ENCODE assay signal across 23 cellular contexts in genomic region chr22:27543460-27543859, GRCh38.
DNase-seq lines count a peak whose midpoint lies in the region; ATAC-seq, FAIRE-seq and TF ChIP-seq lines count a peak whose summit lies in the region.
"Had no signal": no experiment of that assay in that cellular context is flagged by ENCODE, and none has a peak within 500 bp of the region (broad histone marks: within the 10 kb centered on the region; RNA-seq: fewer than 3 reads in every experiment).

No MANE protein-coding gene starts in this region.

- TF ChIP-seq POLR2A in HepG2 (IDR thresholded peaks at IDR 0.05; ENCODE audit: insufficient read depth in 1 of 2, low read depth in 2 of 2, low read length in 2 of 2) (no peak), right lobe of liver (IDR thresholded peaks at IDR 0.05) (no peak)

- no peak for ATAC-seq in HepG2
- no peak for ATAC-seq in right lobe of liver
- ATAC-seq in GM18517 (IDR thresholded peaks at IDR 0.05; ENCODE audit: unreplicated experiment): no peak
- ATAC-seq: A549; CD8-positive, alpha-beta T cell; HCT116 had no signal

- H3K79me2 ChIP-seq in HepG2 (ENCODE audit: insufficient read depth, low read length): no peaks in the 10 kb centered on the region

- H3K4me1 ChIP-seq in HepG2 (ENCODE audit: insufficient read depth, low read length) (no peaks in the 10 kb centered on the region), right lobe of liver (no peaks in the 10 kb centered on the region)
- H3K4me1 ChIP-seq: A549, BE2C, Caco-2 had no signal

- CTCF ChIA-PET in HepG2 (lab: Yijun Ruan, JAX; ENCODE audit: low intra/inter-chr PET ratio, low total read pairs): no interaction called here
- CTCF ChIA-PET in HEK293T (lab: Yijun Ruan, JAX): no interaction called here
- CTCF ChIA-PET in activated naive CD4-positive, alpha-beta T cell treated with anti-CD3 and anti-CD28 coated beads, Interleukin-2, amount 10 ng/mL, durations not matched to agents 7 days and 5 days (lab: Charles Lee): no interaction called here

- intact Hi-C loops in HepG2 (cut with micrococcal nuclease; ENCODE audit: unreplicated experiment) (no loop called here), right lobe of liver (cut with DNase I) (no loop called here)

- H3K36me3 ChIP-seq in HepG2 (replicated peaks in 1 of 2; ENCODE audit: control insufficient read depth in 1 of 2, insufficient read depth in 2 of 2, low read length in 2 of 2) (no peaks in the 10 kb centered on the region), right lobe of liver (no peaks in the 10 kb centered on the region)
- H3K36me3 ChIP-seq: BE2C had no signal

- H3K9me3 ChIP-seq in HepG2 (ENCODE audit: low read length) (no peaks in the 10 kb centered on the region), right lobe of liver (no peaks in the 10 kb centered on the region)
- H3K9me3 ChIP-seq: A549, BE2C, Caco-2 had no signal

- H3K4me3 Mint-ChIP-seq in brain (no peak overlapping the region), HFFc6 (no peak overlapping the region)
- H3K4me3 Mint-ChIP-seq in activated naive CD4-positive, alpha-beta T cell treated with anti-CD3 and anti-CD28 coated beads, Interleukin-2, amount 10 ng/mL, durations not matched to agents 7 days and 5 days: no peak overlapping the region
- H3K4me3 Mint-ChIP-seq: CD4-positive, CD25-positive, alpha-beta regulatory T cell; CD8-positive, alpha-beta T cell; H9 had no signal

- H3K9me3 Mint-ChIP-seq in brain: no peaks in the 10 kb centered on the region
- no peaks in the 10 kb centered on the region for H3K9me3 Mint-ChIP-seq in activated naive CD4-positive, alpha-beta T cell treated with anti-CD3 and anti-CD28 coated beads, Interleukin-2, amount 10 ng/mL, durations not matched to agents 7 days and 5 days
- no peaks in the 10 kb centered on the region for H3K9me3 Mint-ChIP-seq in HFFc6
- H3K9me3 Mint-ChIP-seq: CD8-positive, alpha-beta T cell; H9 had no signal

- in situ Hi-C loops in HepG2 (cut with HindIII; ENCODE audit: extremely low pct_ligation_motif_present, low pct_unique_long_range_greater_than_20kb): no loop called here

- no peak for FAIRE-seq in HepG2 (lab: Jason Lieb, UNC)
- FAIRE-seq: A549, G401.6, GM12892, GM19239 had no signal

- H3K4me1 Mint-ChIP-seq in brain: peaks cover 69% of the 10 kb centered on the region
- no peaks in the 10 kb centered on the region for H3K4me1 Mint-ChIP-seq in activated naive CD4-positive, alpha-beta T cell treated with anti-CD3 and anti-CD28 coated beads, Interleukin-2, amount 10 ng/mL, durations not matched to agents 7 days and 5 days
- H3K4me1 Mint-ChIP-seq in HFFc6 (ENCODE audit: low read depth): no peaks in the 10 kb centered on the region
- H3K4me1 Mint-ChIP-seq: CD4-positive, CD25-positive, alpha-beta regulatory T cell had no signal

- DNase-seq in HepG2 (ENCODE audit: low spot score) (no peak), right lobe of liver (no peak), HEK293T (ENCODE audit: extremely low spot score) (no peak), HFFc6 (no peak)
- no peak for DNase-seq in activated naive CD4-positive, alpha-beta T cell treated with anti-CD3 and anti-CD28 coated beads, Interleukin-2, amount 10 ng/mL, durations not matched to agents 7 days and 5 days
- DNase-seq: 8988T; ACHN; AML-193; BE2C; Caco-2; CD4-positive, CD25-positive, alpha-beta regulatory T cell; CD8-positive, alpha-beta T cell; DND-41; GM23248; H9 had no signal

- H3K27ac Mint-ChIP-seq in brain: peak overlapping the region in 3 of 5 experiments; percentile 31 to 53 (median 46)
- H3K27ac Mint-ChIP-seq in activated naive CD4-positive, alpha-beta T cell treated with anti-CD3 and anti-CD28 coated beads, Interleukin-2, amount 10 ng/mL, durations not matched to agents 7 days and 5 days: no peak overlapping the region
- no peak overlapping the region for H3K27ac Mint-ChIP-seq in HFFc6
- H3K27ac Mint-ChIP-seq: CD4-positive, CD25-positive, alpha-beta regulatory T cell; CD8-positive, alpha-beta T cell had no signal

- TF ChIP-seq CTCF in HepG2 (CRISPR knock-in tag; IDR thresholded peaks at IDR 0.05) (no peak), right lobe of liver (IDR thresholded peaks at IDR 0.05) (no peak), brain (conservative IDR thresholded peaks at IDR 0.05) (no peak), HFFc6 (IDR thresholded peaks at IDR 0.05) (no peak)

- H3K36me3 Mint-ChIP-seq in brain (no peaks in the 10 kb centered on the region), HFFc6 (ENCODE audit: low read depth) (no peaks in the 10 kb centered on the region)
- H3K36me3 Mint-ChIP-seq in activated naive CD4-positive, alpha-beta T cell treated with anti-CD3 and anti-CD28 coated beads, Interleukin-2, amount 10 ng/mL, durations not matched to agents 7 days and 5 days: no peaks in the 10 kb centered on the region
- H3K36me3 Mint-ChIP-seq: CD4-positive, CD25-positive, alpha-beta regulatory T cell; CD8-positive, alpha-beta T cell had no signal

- H3K27me3 ChIP-seq in HepG2 (ENCODE audit: control insufficient read depth in 1 of 2, insufficient read depth in 2 of 2, low read length in 2 of 2) (peaks cover 0 to 20% of the 10 kb centered on the region in 2 experiments; a peak in 2 of 5 replicates), right lobe of liver (no peaks in the 10 kb centered on the region)
- H3K27me3 ChIP-seq: BE2C had no signal

- TF ChIP-seq EP300 in HepG2 (IDR thresholded peaks at IDR 0.05; ENCODE audit: low read depth in 2 of 2, low read length in 2 of 2) (no peak), HepG2 (CRISPR knock-in tag; IDR thresholded peaks at IDR 0.05; ENCODE audit: borderline replicate concordance) (no peak)

- no peak overlapping the region for H3K9ac ChIP-seq in HepG2 (ENCODE audit: insufficient read depth, low read depth, low read length)
- H3K9ac ChIP-seq: GM23248 had no signal

- peaks cover 6% of the 10 kb centered on the region for H3K27me3 Mint-ChIP-seq in brain
- peaks cover 3% of the 10 kb centered on the region for H3K27me3 Mint-ChIP-seq in activated naive CD4-positive, alpha-beta T cell treated with anti-CD3 and anti-CD28 coated beads, Interleukin-2, amount 10 ng/mL, durations not matched to agents 7 days and 5 days
- peaks cover 31% of the 10 kb centered on the region for H3K27me3 Mint-ChIP-seq in HFFc6 (ENCODE audit: insufficient read depth)

- no peaks in the 10 kb centered on the region for H4K20me1 ChIP-seq in HepG2 (ENCODE audit: insufficient read depth, low read length)

- H2AFZ ChIP-seq in HepG2 (ENCODE audit: low read length): no peak overlapping the region
- H2AFZ ChIP-seq: GM23248 had no signal

- H3K27ac ChIP-seq in HepG2 (ENCODE audit: extremely low read length, insufficient read depth, low read length): no peak overlapping the region
- H3K27ac ChIP-seq in right lobe of liver: no peak overlapping the region
- H3K27ac ChIP-seq: A549, C4-2B, GM23248 had no signal

- POLR2A ChIA-PET in HepG2 (lab: Yijun Ruan, JAX) (no interaction called here), HEK293T (lab: Yijun Ruan, JAX) (no interaction called here)

- WGBS in HepG2 (ENCODE audit: low lambda C conversion rate): 3% methylated on average over 2 of the region's 2 CpGs
- WGBS in right lobe of liver (ENCODE audit: insufficient coverage, low coverage, low lambda C conversion rate, missing lambda C conversion rate): 63% methylated on average over 1 of the region's 2 CpGs

- no peak for TF ChIP-seq RAD21 in HepG2 (CRISPR knock-in tag; IDR thresholded peaks at IDR 0.05)

- H3K4me3 ChIP-seq in HepG2 (replicated peaks in 1 of 3; ENCODE audit: insufficient read depth in 1 of 3, low read depth in 2 of 3, low read length in 3 of 3) (no peak overlapping the region), right lobe of liver (no peak overlapping the region)
- H3K4me3 ChIP-seq: A549, GM23248 had no signal

- H3K4me2 ChIP-seq in HepG2 (ENCODE audit: low read depth, low read length): no peak overlapping the region
- H3K4me2 ChIP-seq: A549 had no signal

- no TSS peak for BruUV-seq in HepG2 (replicated peaks; lab: Mats Ljungman, UMichigan)

TF ChIP-seq in HepG2, 621 proteins besides CTCF, POLR2A, EP300 and RAD21:
- 0 out of 2 replicates have a peak, but pooled peaks have one; percentile 19 for TF ChIP-seq ZNF263 (CRISPR knock-in tag; IDR thresholded peaks at IDR 0.05)
- no peak for TF ChIP-seq PCBP1 (IDR thresholded peaks at IDR 0.05; ENCODE audit: borderline replicate concordance, low read depth, low read length)

TF ChIP-seq in HEK293T, 16 proteins besides CTCF, POLR2A, EP300 and RAD21:
- TF ChIP-seq, protein P1, sequence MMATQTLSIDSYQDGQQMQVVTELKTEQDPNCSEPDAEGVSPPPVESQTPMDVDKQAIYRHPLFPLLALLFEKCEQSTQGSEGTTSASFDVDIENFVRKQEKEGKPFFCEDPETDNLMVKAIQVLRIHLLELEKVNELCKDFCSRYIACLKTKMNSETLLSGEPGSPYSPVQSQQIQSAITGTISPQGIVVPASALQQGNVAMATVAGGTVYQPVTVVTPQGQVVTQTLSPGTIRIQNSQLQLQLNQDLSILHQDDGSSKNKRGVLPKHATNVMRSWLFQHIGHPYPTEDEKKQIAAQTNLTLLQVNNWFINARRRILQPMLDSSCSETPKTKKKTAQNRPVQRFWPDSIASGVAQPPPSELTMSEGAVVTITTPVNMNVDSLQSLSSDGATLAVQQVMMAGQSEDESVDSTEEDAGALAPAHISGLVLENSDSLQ (IDR thresholded peaks at IDR 0.05): 0 out of 2 replicates have a peak, but pooled peaks have one; percentile 28
- TF ChIP-seq L3MBTL2 (conservative IDR thresholded peaks at IDR 0.05): no peak

Comparison
In these comparisons a context has a peak if more than half of its experiments do, and no peak if none do; other contexts are left out.
1. H3K27ac Mint-ChIP-seq: peak in brain (3 of 5); none in activated naive CD4-positive, alpha-beta T cell treated with anti-CD3 and anti-CD28 coated beads, Interleukin-2, amount 10 ng/mL, durations not matched to agents 7 days and 5 days (single experiment) and HFFc6 (single experiment).